ENCODE assay signal across 8 cellular contexts in genomic region chr5:73497537-73498056, GRCh38. TPM values are rescaled to one million over a fixed set of nuclear protein-coding genes. Genes with fewer than 3 reads are reported as not detected.
DNase-seq lines count a peak whose midpoint lies in the region; ATAC-seq, FAIRE-seq and TF ChIP-seq lines count a peak whose summit lies in the region.

No MANE protein-coding gene starts in this region.

- 42% methylated on average over 15 of the region's 15 CpGs for WGBS in liver

- H3K36me3 ChIP-seq in liver (ENCODE audit: control insufficient read depth in 4 of 4, insufficient read depth in 3 of 4, low read depth in 1 of 4, low read length in 3 of 4) (peaks cover 2 to 15% (median 9%) of the 10 kb centered on the region in 4 donors), tibial artery (peaks cover 13 to 21% (median 16%) of the 10 kb centered on the region in 3 donors)

- H3K27me3 ChIP-seq in liver (ENCODE audit: control insufficient read depth in 4 of 4, insufficient read depth in 4 of 4, low read length in 3 of 4) = no peaks in the 10 kb centered on the region
- no peaks in the 10 kb centered on the region for H3K27me3 ChIP-seq in tibial artery

- no peak for FAIRE-seq in D721Med (lab: Jason Lieb, UNC)

- H3K9me3 ChIP-seq in liver (ENCODE audit: control insufficient read depth in 4 of 4, low read length in 3 of 4) (no peaks in the 10 kb centered on the region), tibial artery (no peaks in the 10 kb centered on the region)

- H3K4me1 ChIP-seq in liver (ENCODE audit: control insufficient read depth in 4 of 4, insufficient read depth in 4 of 4, low read length in 3 of 4) (peaks cover 0 to 32% (median 17%) of the 10 kb centered on the region in 4 donors), tibial artery (peaks cover 0 to 36% (median 23%) of the 10 kb centered on the region in 4 donors)

- H3K27ac ChIP-seq in 22Rv1 (peak overlapping the region; percentile 90), angular gyrus (ENCODE audit: low read depth, low read length) (peak overlapping the region; percentile 87), liver (ENCODE audit: low read depth in 1 of 2, low read length in 2 of 2) (peak overlapping the region; percentile 97 to 99), tibial artery (peak overlapping the region; percentile 93 to 96)

- no peak for ATAC-seq in HG03521 (IDR thresholded peaks at IDR 0.05; ENCODE audit: unreplicated experiment)

- H3K4me3 ChIP-seq in HFF-Myc (replicated peaks; ENCODE audit: low read depth, low read length) (peak overlapping the region; percentile 95), liver (ENCODE audit: low read depth in 1 of 3, low read length in 3 of 3) (peak overlapping the region; percentile 72 to 99 (median 97)), tibial artery (peak overlapping the region; percentile 83 to 97)

- DNase-seq in HFF-Myc (ENCODE audit: extremely low read depth, low read depth) = no peak
- DNase-seq in tibial artery = no peak
- no peak for DNase-seq in D721Med (ENCODE audit: insufficient read length, low spot score)
- DNase-seq in Ammon's horn (ENCODE audit: low spot score) = no peak

- intact Hi-C loops in tibial artery (cut with DNase I; ENCODE audit: low total_unique reads) = no loop called here

- peak overlapping the region; percentile 93 to 100 for H3K9ac ChIP-seq in liver (ENCODE audit: low read depth in 1 of 2, low read length in 2 of 2)

- no peak for TF ChIP-seq RAD21 in liver (IDR thresholded peaks at IDR 0.05)

- TF ChIP-seq CTCF in 22Rv1 (IDR thresholded peaks at IDR 0.05) (no peak), HFF-Myc (IDR thresholded peaks at IDR 0.05; ENCODE audit: low read depth, low read length, missing control alignments) (no peak), liver (IDR thresholded peaks at IDR 0.05; ENCODE audit: low read depth, low read length, missing input control) (no peak), tibial artery (IDR thresholded peaks at IDR 0.05) (no peak), D721Med (IDR thresholded peaks at IDR 0.05; ENCODE audit: insufficient read depth, missing control alignments) (no peak)

TF ChIP-seq in liver, 16 proteins besides CTCF, POLR2A, EP300 and RAD21:
- TF ChIP-seq HNF4G (IDR thresholded peaks at IDR 0.05) (no peak), MAX (IDR thresholded peaks at IDR 0.05) (no peak), TAF1 (conservative IDR thresholded peaks at IDR 0.05) (no peak), EGR1 (IDR thresholded peaks at IDR 0.05; ENCODE audit: low read depth in 2 of 2) (no peak), GABPA (IDR thresholded peaks at IDR 0.05 in 1 of 2, conservative IDR thresholded peaks at IDR 0.05 in 1 of 2) (no peak), YY1 (IDR thresholded peaks at IDR 0.05) (no peak), JUND (IDR thresholded peaks at IDR 0.05) (no peak), FOXA2 (IDR thresholded peaks at IDR 0.05) (no peak), ZBTB33 (IDR thresholded peaks at IDR 0.05) (no peak), RXRA (IDR thresholded peaks at IDR 0.05) (no peak), NR2F2 (IDR thresholded peaks at IDR 0.05) (no peak), HNF4A (conservative IDR thresholded peaks at IDR 0.05) (no peak), FOXA1 (IDR thresholded peaks at IDR 0.05) (no peak), SP1 (IDR thresholded peaks at IDR 0.05) (no peak)
- TF ChIP-seq, protein P1, sequence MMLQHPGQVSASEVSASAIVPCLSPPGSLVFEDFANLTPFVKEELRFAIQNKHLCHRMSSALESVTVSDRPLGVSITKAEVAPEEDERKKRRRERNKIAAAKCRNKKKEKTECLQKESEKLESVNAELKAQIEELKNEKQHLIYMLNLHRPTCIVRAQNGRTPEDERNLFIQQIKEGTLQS (IDR thresholded peaks at IDR 0.05) = no peak
- TF ChIP-seq, protein P2, sequence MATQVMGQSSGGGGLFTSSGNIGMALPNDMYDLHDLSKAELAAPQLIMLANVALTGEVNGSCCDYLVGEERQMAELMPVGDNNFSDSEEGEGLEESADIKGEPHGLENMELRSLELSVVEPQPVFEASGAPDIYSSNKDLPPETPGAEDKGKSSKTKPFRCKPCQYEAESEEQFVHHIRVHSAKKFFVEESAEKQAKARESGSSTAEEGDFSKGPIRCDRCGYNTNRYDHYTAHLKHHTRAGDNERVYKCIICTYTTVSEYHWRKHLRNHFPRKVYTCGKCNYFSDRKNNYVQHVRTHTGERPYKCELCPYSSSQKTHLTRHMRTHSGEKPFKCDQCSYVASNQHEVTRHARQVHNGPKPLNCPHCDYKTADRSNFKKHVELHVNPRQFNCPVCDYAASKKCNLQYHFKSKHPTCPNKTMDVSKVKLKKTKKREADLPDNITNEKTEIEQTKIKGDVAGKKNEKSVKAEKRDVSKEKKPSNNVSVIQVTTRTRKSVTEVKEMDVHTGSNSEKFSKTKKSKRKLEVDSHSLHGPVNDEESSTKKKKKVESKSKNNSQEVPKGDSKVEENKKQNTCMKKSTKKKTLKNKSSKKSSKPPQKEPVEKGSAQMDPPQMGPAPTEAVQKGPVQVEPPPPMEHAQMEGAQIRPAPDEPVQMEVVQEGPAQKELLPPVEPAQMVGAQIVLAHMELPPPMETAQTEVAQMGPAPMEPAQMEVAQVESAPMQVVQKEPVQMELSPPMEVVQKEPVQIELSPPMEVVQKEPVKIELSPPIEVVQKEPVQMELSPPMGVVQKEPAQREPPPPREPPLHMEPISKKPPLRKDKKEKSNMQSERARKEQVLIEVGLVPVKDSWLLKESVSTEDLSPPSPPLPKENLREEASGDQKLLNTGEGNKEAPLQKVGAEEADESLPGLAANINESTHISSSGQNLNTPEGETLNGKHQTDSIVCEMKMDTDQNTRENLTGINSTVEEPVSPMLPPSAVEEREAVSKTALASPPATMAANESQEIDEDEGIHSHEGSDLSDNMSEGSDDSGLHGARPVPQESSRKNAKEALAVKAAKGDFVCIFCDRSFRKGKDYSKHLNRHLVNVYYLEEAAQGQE (IDR thresholded peaks at IDR 0.05) = no peak

RNA-seq across cellular contexts. Expression of gene BTF3, which starts 0.6 kb away (rescaled TPM):
- 100 to 1,000 TPM in 1 of 2 donors, 10 to 100 TPM in 1; 97.5 to 231 TPM for total RNA-seq in liver
- 100 to 1,000 TPM; 194 to 246 TPM for polyA plus RNA-seq in liver

RNA-seq across cellular contexts. Expression of gene FOXD1, which starts 49.0 kb away (rescaled TPM):
- not detected for total RNA-seq in liver
- polyA plus RNA-seq in liver = not detected
